1 cellular context compared by ENCODE assay signal in genomic region chr13:113490496-113491417, GRCh38.
TF ChIP-seq lines count a peak whose summit lies in the region.

Gene DCUN1D2 (minus strand): TSS chr13:113490711. CDS start chr13:113490669, 42 bp downstream.

TF ChIP-seq in K562, 482 proteins besides CTCF, POLR2A, EP300 and RAD21 (continued from another document):
- TF ChIP-seq, protein P1, sequence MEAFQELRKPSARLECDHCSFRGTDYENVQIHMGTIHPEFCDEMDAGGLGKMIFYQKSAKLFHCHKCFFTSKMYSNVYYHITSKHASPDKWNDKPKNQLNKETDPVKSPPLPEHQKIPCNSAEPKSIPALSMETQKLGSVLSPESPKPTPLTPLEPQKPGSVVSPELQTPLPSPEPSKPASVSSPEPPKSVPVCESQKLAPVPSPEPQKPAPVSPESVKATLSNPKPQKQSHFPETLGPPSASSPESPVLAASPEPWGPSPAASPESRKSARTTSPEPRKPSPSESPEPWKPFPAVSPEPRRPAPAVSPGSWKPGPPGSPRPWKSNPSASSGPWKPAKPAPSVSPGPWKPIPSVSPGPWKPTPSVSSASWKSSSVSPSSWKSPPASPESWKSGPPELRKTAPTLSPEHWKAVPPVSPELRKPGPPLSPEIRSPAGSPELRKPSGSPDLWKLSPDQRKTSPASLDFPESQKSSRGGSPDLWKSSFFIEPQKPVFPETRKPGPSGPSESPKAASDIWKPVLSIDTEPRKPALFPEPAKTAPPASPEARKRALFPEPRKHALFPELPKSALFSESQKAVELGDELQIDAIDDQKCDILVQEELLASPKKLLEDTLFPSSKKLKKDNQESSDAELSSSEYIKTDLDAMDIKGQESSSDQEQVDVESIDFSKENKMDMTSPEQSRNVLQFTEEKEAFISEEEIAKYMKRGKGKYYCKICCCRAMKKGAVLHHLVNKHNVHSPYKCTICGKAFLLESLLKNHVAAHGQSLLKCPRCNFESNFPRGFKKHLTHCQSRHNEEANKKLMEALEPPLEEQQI (IDR thresholded peaks at IDR 0.05) = no peak
- TF ChIP-seq BCLAF1 (IDR thresholded peaks at IDR 0.05; ENCODE audit: borderline replicate concordance in 1 of 2, control insufficient read depth in 1 of 2, low read depth in 2 of 2, low read length in 1 of 2) (peak in 1 of 2 experiments; percentile 80; a peak in 1 of 4 replicates), MEIS2 (IDR thresholded peaks at IDR 0.05; ENCODE audit: partially characterized antibody) (peak; percentile 59), SP1 (CRISPR knock-in tag; IDR thresholded peaks at IDR 0.05) (peak; percentile 64; the same call in 1 of the 2 replicates), CAMTA2 (CRISPR knock-in tag; conservative IDR thresholded peaks at IDR 0.05) (no peak), BRF1 (IDR thresholded peaks at IDR 0.05; ENCODE audit: borderline replicate concordance, extremely low read depth, insufficient read length) (no peak), ZNF695 (CRISPR knock-in tag; IDR thresholded peaks at IDR 0.05) (no peak), NFE2L1 (tag; IDR thresholded peaks at IDR 0.05; ENCODE audit: borderline replicate concordance, low read depth) (no peak), ZHX1 (conservative IDR thresholded peaks at IDR 0.05; ENCODE audit: low read length) (no peak), MIER1 (IDR thresholded peaks at IDR 0.05; ENCODE audit: low read depth) (no peak), ARID1B (IDR thresholded peaks at IDR 0.05) (no peak), ZNF143 (CRISPR knock-in tag; IDR thresholded peaks at IDR 0.05) (peak; percentile 72)
- TF ChIP-seq, protein P2, sequence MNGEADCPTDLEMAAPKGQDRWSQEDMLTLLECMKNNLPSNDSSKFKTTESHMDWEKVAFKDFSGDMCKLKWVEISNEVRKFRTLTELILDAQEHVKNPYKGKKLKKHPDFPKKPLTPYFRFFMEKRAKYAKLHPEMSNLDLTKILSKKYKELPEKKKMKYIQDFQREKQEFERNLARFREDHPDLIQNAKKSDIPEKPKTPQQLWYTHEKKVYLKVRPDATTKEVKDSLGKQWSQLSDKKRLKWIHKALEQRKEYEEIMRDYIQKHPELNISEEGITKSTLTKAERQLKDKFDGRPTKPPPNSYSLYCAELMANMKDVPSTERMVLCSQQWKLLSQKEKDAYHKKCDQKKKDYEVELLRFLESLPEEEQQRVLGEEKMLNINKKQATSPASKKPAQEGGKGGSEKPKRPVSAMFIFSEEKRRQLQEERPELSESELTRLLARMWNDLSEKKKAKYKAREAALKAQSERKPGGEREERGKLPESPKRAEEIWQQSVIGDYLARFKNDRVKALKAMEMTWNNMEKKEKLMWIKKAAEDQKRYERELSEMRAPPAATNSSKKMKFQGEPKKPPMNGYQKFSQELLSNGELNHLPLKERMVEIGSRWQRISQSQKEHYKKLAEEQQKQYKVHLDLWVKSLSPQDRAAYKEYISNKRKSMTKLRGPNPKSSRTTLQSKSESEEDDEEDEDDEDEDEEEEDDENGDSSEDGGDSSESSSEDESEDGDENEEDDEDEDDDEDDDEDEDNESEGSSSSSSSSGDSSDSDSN (IDR thresholded peaks at IDR 0.05; ENCODE audit: borderline replicate concordance in 1 of 2, low read depth in 2 of 2, low read length in 2 of 2) = peak in 1 of 2 experiments; percentile 67; a peak in 1 of 4 replicates
